In the genomic region with DNA sequence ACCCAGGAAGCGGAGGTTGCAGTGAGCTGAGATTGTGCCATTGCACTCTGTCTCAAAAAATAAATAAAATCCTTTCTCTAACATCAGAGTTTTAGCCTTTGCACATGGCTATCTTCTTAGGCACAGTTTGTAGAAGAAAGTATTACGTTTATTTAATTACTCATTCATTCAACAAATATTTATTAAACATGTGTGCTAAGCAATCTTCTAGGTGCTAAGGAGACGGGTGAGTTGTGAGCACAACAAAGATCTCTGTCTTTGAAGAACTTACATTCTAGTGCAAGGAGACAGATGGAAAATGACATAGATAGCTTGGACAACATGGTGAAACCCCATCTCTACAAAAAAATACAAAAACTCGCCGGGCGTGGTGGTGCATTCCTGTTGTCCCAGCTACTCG, we compare ENCODE assay signal across 1 cellular context.
TF ChIP-seq lines count a peak whose summit lies in the region.

No MANE protein-coding gene starts in this region.

TF ChIP-seq in IMR-90, 13 proteins besides CTCF, POLR2A, EP300 and RAD21:
- TF ChIP-seq FOS (IDR thresholded peaks at IDR 0.05; ENCODE audit: low read depth, low read length) (no peak), NFE2L2 (IDR thresholded peaks at IDR 0.05; ENCODE audit: low read depth, low read length) (no peak), SMC3 (IDR thresholded peaks at IDR 0.05; ENCODE audit: low read depth, low read length) (no peak), RCOR1 (IDR thresholded peaks at IDR 0.05; ENCODE audit: insufficient replicate concordance, low read length) (no peak), MAZ (IDR thresholded peaks at IDR 0.05; ENCODE audit: borderline replicate concordance, low read depth, low read length) (no peak)
TF ChIP-seq in IMR-90: peak in this region for 0.
